Comparison of ENCODE assay signal across 25 cellular contexts in genomic region chr16:63745456-63745855, GRCh38.
"Had no signal": no experiment of that assay in that cellular context is flagged by ENCODE, and none has a peak within 500 bp of the region (broad histone marks: within the 10 kb centered on the region; RNA-seq: fewer than 3 reads in every experiment).

No MANE protein-coding gene starts in this region.

- H3K4me1 ChIP-seq: esophagus squamous epithelium, gastrocnemius medialis, neural progenitor cell, right lobe of liver, spleen, testis, tibial nerve, upper lobe of right lung, vagina had no signal

- H3K4me1 Mint-ChIP-seq: immature natural killer cell; neural progenitor cell; stimulated activated memory B cell treated with anti-CD40 and anti-IgM and Interleukin-4, amounts not matched to agents 10 μg/mL and 1 μg/mL and 100 μg/mL, for 72 hours had no signal

- H3K36me3 Mint-ChIP-seq: immature natural killer cell; neural progenitor cell; stimulated activated memory B cell treated with anti-CD40 and anti-IgM and Interleukin-4, amounts not matched to agents 10 μg/mL and 1 μg/mL and 100 μg/mL, for 72 hours had no signal

- ATAC-seq: effector memory CD8-positive, alpha-beta T cell; gastrocnemius medialis; left ventricle myocardium superior; natural killer cell treated with Interleukin-12 subunit alpha and Interleukin-12 subunit beta and Interleukin-15 and Interleukin-18, amount 100 ng/mL, for 72 hours; stimulated activated memory B cell treated with anti-CD40 and anti-IgM and Interleukin-4, amounts not matched to agents 10 μg/mL and 1 μg/mL and 100 μg/mL, for 72 hours; upper lobe of right lung had no signal

- DNase-seq: effector memory CD8-positive, alpha-beta T cell; esophagus squamous epithelium; gastrocnemius medialis; immature natural killer cell; kidney; left cardiac atrium; left ventricle myocardium superior; mesenchymal stem cell; midbrain; nucleus accumbens; ovary; right lobe of liver; spleen; stimulated activated CD4-positive, alpha-beta T cell treated with anti-CD3 and anti-CD28 coated beads, Interleukin-15, amount 100 ng/mL, for 24 hours; stimulated activated CD4-positive, alpha-beta T cell treated with anti-CD3 and anti-CD28 coated beads, Interleukin-1b, Interleukin-23, amount 100 ng/mL, for 48 hours; stimulated activated CD4-positive, alpha-beta T cell treated with anti-CD3 and anti-CD28 coated beads, Interleukin-4, amount 100 ng/mL, for 24 hours; testis; upper lobe of right lung had no signal

- H3K27ac Mint-ChIP-seq: effector memory CD8-positive, alpha-beta T cell; immature natural killer cell; natural killer cell treated with Interleukin-12 subunit alpha and Interleukin-12 subunit beta and Interleukin-15 and Interleukin-18, amount 100 ng/mL, for 72 hours; neural progenitor cell; stimulated activated memory B cell treated with anti-CD40 and anti-IgM and Interleukin-4, amounts not matched to agents 10 μg/mL and 1 μg/mL and 100 μg/mL, for 72 hours; stimulated activated naive CD8-positive, alpha-beta T cell treated with anti-CD3 and anti-CD28 coated beads, Interleukin-15, Interleukin-2, amounts not matched to agents 100 ng/mL and 50 ng/mL, for 24 hours had no signal

- H3K4me3 ChIP-seq: esophagus squamous epithelium, gastrocnemius medialis, lung, neural progenitor cell, ovary, right lobe of liver, spleen, testis, tibial nerve, upper lobe of right lung, vagina had no signal

- H3K4me3 Mint-ChIP-seq: effector memory CD8-positive, alpha-beta T cell; immature natural killer cell; natural killer cell treated with Interleukin-12 subunit alpha and Interleukin-12 subunit beta and Interleukin-15 and Interleukin-18, amount 100 ng/mL, for 72 hours; neural progenitor cell; stimulated activated memory B cell treated with anti-CD40 and anti-IgM and Interleukin-4, amounts not matched to agents 10 μg/mL and 1 μg/mL and 100 μg/mL, for 72 hours; stimulated activated naive CD8-positive, alpha-beta T cell treated with anti-CD3 and anti-CD28 coated beads, Interleukin-15, Interleukin-2, amounts not matched to agents 100 ng/mL and 50 ng/mL, for 24 hours had no signal

- H3K27me3 ChIP-seq: esophagus squamous epithelium, gastrocnemius medialis, neural progenitor cell, ovary, right lobe of liver, spleen, testis, tibial nerve, upper lobe of right lung, vagina had no signal

- H3K27me3 Mint-ChIP-seq: effector memory CD8-positive, alpha-beta T cell; natural killer cell treated with Interleukin-12 subunit alpha and Interleukin-12 subunit beta and Interleukin-15 and Interleukin-18, amount 100 ng/mL, for 72 hours; stimulated activated memory B cell treated with anti-CD40 and anti-IgM and Interleukin-4, amounts not matched to agents 10 μg/mL and 1 μg/mL and 100 μg/mL, for 72 hours; stimulated activated naive CD8-positive, alpha-beta T cell treated with anti-CD3 and anti-CD28 coated beads, Interleukin-15, Interleukin-2, amounts not matched to agents 100 ng/mL and 50 ng/mL, for 24 hours had no signal

- H3K4me2 ChIP-seq: neural progenitor cell had no signal

- FAIRE-seq: kidney had no signal

- H3K36me3 ChIP-seq: esophagus squamous epithelium, gastrocnemius medialis, neural progenitor cell, ovary, right lobe of liver, spleen, tibial nerve, upper lobe of right lung, vagina had no signal

- H2AFZ ChIP-seq: neural progenitor cell had no signal

- H3K27ac ChIP-seq: esophagus squamous epithelium, gastrocnemius medialis, neural progenitor cell, ovary, right lobe of liver, spleen, testis, tibial nerve, upper lobe of right lung, vagina had no signal

- H3K9ac ChIP-seq: neural progenitor cell had no signal

- H3K9me3 Mint-ChIP-seq: neural progenitor cell had no signal

- H3K9me3 ChIP-seq: esophagus squamous epithelium, gastrocnemius medialis, ovary, right lobe of liver, testis, tibial nerve, upper lobe of right lung, vagina had no signal
